ENCODE assay signal across 8 cellular contexts in genomic region chr15:63971427-63971805, GRCh38.
DNase-seq lines count a peak whose midpoint lies in the region; ATAC-seq and FAIRE-seq lines count a peak whose summit lies in the region.

No MANE protein-coding gene starts in this region.

- H3K4me1 Mint-ChIP-seq in activated T-helper 2 cell treated with anti-CD3 and anti-CD28 coated beads, Interferon-gamma antibody, Interleukin-2, Interleukin-4, amounts not matched to agents 10 μg/mL and 5 μg/mL and 100 μg/mL, durations not matched to agents 14 hours and 24 hours and 36 hours (ENCODE audit: low read depth), result peaks cover 39% of the 10 kb centered on the region

- 66 to 73% (median 70%) methylated on average over 2 of the region's 2 CpGs for WGBS in small intestine, 3 donors

- DNase-seq in activated T-helper 2 cell treated with anti-CD3 and anti-CD28 coated beads, Interferon-gamma antibody, Interleukin-2, Interleukin-4, amounts not matched to agents 10 μg/mL and 5 μg/mL and 100 μg/mL, durations not matched to agents 14 hours and 24 hours and 36 hours (ENCODE audit: low spot score), result peak; percentile 51
- DNase-seq in small intestine (peak; percentile 33), SK-N-DZ (ENCODE audit: low spot score) (no peak), GM19239 (ENCODE audit: insufficient read length, low spot score) (no peak), medulla oblongata (ENCODE audit: extremely low spot score) (no peak), HUDEP-2 (lab: John Stamatoyannopoulos, UW; ENCODE audit: unreplicated experiment in 76 of 76) (no peak)

- H3K27ac ChIP-seq in small intestine (ENCODE audit: low read depth in 1 of 2, low read length in 1 of 2), result peak overlapping the region; percentile 88

- H3K36me3 Mint-ChIP-seq in activated T-helper 2 cell treated with anti-CD3 and anti-CD28 coated beads, Interferon-gamma antibody, Interleukin-2, Interleukin-4, amounts not matched to agents 10 μg/mL and 5 μg/mL and 100 μg/mL, durations not matched to agents 14 hours and 24 hours and 36 hours (ENCODE audit: low read depth), result no peaks in the 10 kb centered on the region

- no peaks in the 10 kb centered on the region for H3K27me3 ChIP-seq in small intestine (ENCODE audit: control insufficient read depth in 2 of 2, insufficient read depth in 2 of 2, low read length in 2 of 2)

- H3K27me3 Mint-ChIP-seq in activated T-helper 2 cell treated with anti-CD3 and anti-CD28 coated beads, Interferon-gamma antibody, Interleukin-2, Interleukin-4, amounts not matched to agents 10 μg/mL and 5 μg/mL and 100 μg/mL, durations not matched to agents 14 hours and 24 hours and 36 hours (ENCODE audit: low read depth), result no peaks in the 10 kb centered on the region

- peaks cover 0 to 1% of the 10 kb centered on the region in 2 donors for H3K36me3 ChIP-seq in small intestine (ENCODE audit: control insufficient read depth in 2 of 2, insufficient read depth in 2 of 2, low read length in 2 of 2)

- peak; percentile 16 for ATAC-seq in GM18907 (IDR thresholded peaks at IDR 0.05; ENCODE audit: unreplicated experiment)
- peak; percentile 31 for ATAC-seq in HG03432 (IDR thresholded peaks at IDR 0.05; ENCODE audit: unreplicated experiment)

- no peaks in the 10 kb centered on the region for H3K9me3 ChIP-seq in small intestine (ENCODE audit: control insufficient read depth, low read depth)

- no peaks in the 10 kb centered on the region for H3K9me3 Mint-ChIP-seq in activated T-helper 2 cell treated with anti-CD3 and anti-CD28 coated beads, Interferon-gamma antibody, Interleukin-2, Interleukin-4, amounts not matched to agents 10 μg/mL and 5 μg/mL and 100 μg/mL, durations not matched to agents 14 hours and 24 hours and 36 hours

- intact Hi-C loops in activated T-helper 2 cell treated with anti-CD3 and anti-CD28 coated beads, Interferon-gamma antibody, Interleukin-2, Interleukin-4, amounts not matched to agents 10 μg/mL and 5 μg/mL and 100 μg/mL, durations not matched to agents 14 hours and 24 hours and 36 hours (cut with micrococcal nuclease), result loop anchor here (1.0 to 2.0 kb wide), 2 partner anchors 39 to 79 kb away; no protein-coding TSS in a partner anchor

- peak overlapping the region; percentile 75 for H3K4me3 Mint-ChIP-seq in activated T-helper 2 cell treated with anti-CD3 and anti-CD28 coated beads, Interferon-gamma antibody, Interleukin-2, Interleukin-4, amounts not matched to agents 10 μg/mL and 5 μg/mL and 100 μg/mL, durations not matched to agents 14 hours and 24 hours and 36 hours (ENCODE audit: low read depth)

- peaks cover 29 to 34% of the 10 kb centered on the region in 2 donors for H3K4me1 ChIP-seq in small intestine (ENCODE audit: control insufficient read depth in 2 of 2, insufficient read depth in 1 of 2, low read depth in 1 of 2, low read length in 1 of 2)

- H3K4me3 ChIP-seq in small intestine (ENCODE audit: low read depth in 1 of 2, low read length in 2 of 2), result no peak overlapping the region

- H3K27ac Mint-ChIP-seq in activated T-helper 2 cell treated with anti-CD3 and anti-CD28 coated beads, Interferon-gamma antibody, Interleukin-2, Interleukin-4, amounts not matched to agents 10 μg/mL and 5 μg/mL and 100 μg/mL, durations not matched to agents 14 hours and 24 hours and 36 hours, result peak overlapping the region; percentile 100

- FAIRE-seq in small intestine (lab: Jason Lieb, UNC) (no peak), GM19239 (lab: Jason Lieb, UNC) (no peak)

Comparison
In these comparisons a context has a peak if more than half of its experiments do, and no peak if none do; other contexts are left out.
1. DNase-seq: peak in activated T-helper 2 cell treated with anti-CD3 and anti-CD28 coated beads, Interferon-gamma antibody, Interleukin-2, Interleukin-4, amounts not matched to agents 10 μg/mL and 5 μg/mL and 100 μg/mL, durations not matched to agents 14 hours and 24 hours and 36 hours (single experiment) and small intestine (single experiment); none in SK-N-DZ (single experiment), GM19239 (single experiment), medulla oblongata (single experiment) and HUDEP-2 (0 of 76).